Comparison of ENCODE assay signal across 17 cellular contexts in genomic region chr11:131457163-131457562, GRCh38.
"Had no signal": no experiment of that assay in that cellular context is flagged by ENCODE, and none has a peak within 500 bp of the region (broad histone marks: within the 10 kb centered on the region; RNA-seq: fewer than 3 reads in every experiment).

No MANE protein-coding gene starts in this region.

- H3K27ac ChIP-seq: coronary artery, dorsolateral prefrontal cortex, esophagus muscularis mucosa, foreskin keratinocyte, gastroesophageal sphincter, hepatocyte, left lung, lower lobe of right lung had no signal

- H3K36me3 ChIP-seq: esophagus muscularis mucosa, gastroesophageal sphincter, heart left ventricle, left lung, lower lobe of right lung had no signal

- ATAC-seq: foreskin keratinocyte, gastroesophageal sphincter, heart left ventricle, left cardiac atrium, left lung, left ventricle myocardium superior, lower lobe of right lung had no signal

- H3K4me3 ChIP-seq: coronary artery, dorsolateral prefrontal cortex, esophagus muscularis mucosa, gastroesophageal sphincter, heart left ventricle, hepatocyte, left lung, lower lobe of right lung had no signal

- H2AFZ ChIP-seq: hepatocyte had no signal

- DNase-seq: dermis blood vessel endothelial cell; dorsolateral prefrontal cortex; effector CD4-positive, alpha-beta T cell; effector memory CD4-positive, alpha-beta T cell; foreskin keratinocyte; heart left ventricle; hypothalamus; left cardiac atrium; left lung; left ventricle myocardium superior; lower lobe of right lung; mesenchymal stem cell; midbrain had no signal

- H3K9me3 ChIP-seq: esophagus muscularis mucosa, gastroesophageal sphincter, heart left ventricle, left lung, lower lobe of right lung had no signal

- H3K4me1 ChIP-seq: esophagus muscularis mucosa, foreskin keratinocyte, gastroesophageal sphincter, left lung, lower lobe of right lung had no signal

- H3K79me2 ChIP-seq: hepatocyte had no signal

- H3K27me3 ChIP-seq: dorsolateral prefrontal cortex, foreskin keratinocyte, heart left ventricle had no signal

- H3K4me2 ChIP-seq: hepatocyte had no signal
